In genomic region chr3:19937459-19938362, GRCh38 we compare ENCODE assay signal across 13 cellular contexts. TPM values are rescaled to one million over a fixed set of nuclear protein-coding genes. Genes with fewer than 3 reads are reported as not detected.
DNase-seq lines count a peak whose midpoint lies in the region; ATAC-seq, FAIRE-seq and TF ChIP-seq lines count a peak whose summit lies in the region.
"Had no signal": no experiment of that assay in that cellular context is flagged by ENCODE, and none has a peak within 500 bp of the region (broad histone marks: within the 10 kb centered on the region; RNA-seq: fewer than 3 reads in every experiment).

No MANE protein-coding gene starts in this region.

- no peak for DNase-seq in activated CD4-positive, CD25-positive, alpha-beta regulatory T cell treated with anti-CD3 and anti-CD28 coated beads, Interleukin-2, amount 50 U/mL, for 72 hours
- DNase-seq in PC-9 = peak in 1 of 2 experiments; percentile 70
- peak; percentile 32 for DNase-seq in astrocyte of the spinal cord (ENCODE audit: low read depth, low spot score)
- peak; percentile 10 for DNase-seq in retinal pigment epithelial cell (ENCODE audit: low read depth)
- DNase-seq in GM12891 (ENCODE audit: insufficient read length, low spot score) = no peak
- DNase-seq in hypothalamus (lab: John Stamatoyannopoulos, UW) = no peak
- DNase-seq in pons (ENCODE audit: low spot score) = no peak
- DNase-seq: activated effector memory CD4-positive, alpha-beta T cell treated with anti-CD3 and anti-CD28 coated beads, Interleukin-2, amount 50 U/mL, for 16 hours; colonic mucosa; Right ventricle myocardium superior had no signal

- H3K27me3 ChIP-seq in PC-9 (ENCODE audit: insufficient read depth, low read depth) = no peaks in the 10 kb centered on the region
- H3K27me3 ChIP-seq: colonic mucosa had no signal

- peak overlapping the region; percentile 28 for H3K27ac ChIP-seq in PC-9
- H3K27ac ChIP-seq: colonic mucosa, thoracic aorta had no signal

- no peaks in the 10 kb centered on the region for H4K20me1 ChIP-seq in PC-9 (ENCODE audit: insufficient read depth)

- H3F3A ChIP-seq in PC-9 (ENCODE audit: insufficient read depth, low read depth) = peaks cover 18% of the 10 kb centered on the region

- TF ChIP-seq CTCF in PC-9 (conservative IDR thresholded peaks at IDR 0.05) (no peak), astrocyte of the spinal cord (IDR thresholded peaks at IDR 0.05; ENCODE audit: low read depth, low read length) (no peak), retinal pigment epithelial cell (conservative IDR thresholded peaks at IDR 0.05; ENCODE audit: low read depth, low read length) (no peak)

- BruUV-seq in PC-9 (replicated peaks; lab: Mats Ljungman, UMichigan) = no TSS peak

- CTCF ChIA-PET in PC-9 (lab: Charles Lee) = no interaction called here

- no peaks in the 10 kb centered on the region for H3K79me2 ChIP-seq in PC-9 (ENCODE audit: low read depth)

- intact Hi-C loops in PC-9 (cut with micrococcal nuclease; ENCODE audit: unreplicated experiment) = no loop called here

- peak overlapping the region; percentile 40 for H3K4me2 ChIP-seq in PC-9

- H3K4me3 ChIP-seq in PC-9 = no peak overlapping the region
- no peak overlapping the region for H3K4me3 ChIP-seq in astrocyte of the spinal cord (ENCODE audit: low read depth, low read length)
- no peak overlapping the region for H3K4me3 ChIP-seq in retinal pigment epithelial cell (ENCODE audit: low read length)
- H3K4me3 ChIP-seq: colonic mucosa, thoracic aorta had no signal

- H3K9me3 ChIP-seq in PC-9 (ENCODE audit: insufficient read depth, low read depth) = no peaks in the 10 kb centered on the region
- H3K9me3 ChIP-seq: colonic mucosa, thoracic aorta had no signal

- no peak for FAIRE-seq in GM12891 (lab: Jason Lieb, UNC)
- FAIRE-seq: A204.1 had no signal

- H3K36me3 ChIP-seq in PC-9 (ENCODE audit: low read depth) = no peaks in the 10 kb centered on the region
- H3K36me3 ChIP-seq: colonic mucosa, thoracic aorta had no signal

- in situ Hi-C loops in astrocyte of the spinal cord (cut with HindIII; ENCODE audit: low sequenced_read_pairs) = no loop called here

- H3K4me1 ChIP-seq in PC-9 (replicated peaks; ENCODE audit: insufficient read depth) = peaks cover 24% of the 10 kb centered on the region
- H3K4me1 ChIP-seq: colonic mucosa had no signal

- no peak for TF ChIP-seq POLR2A in GM12891 (IDR thresholded peaks at IDR 0.05; ENCODE audit: low read depth, low read length)

- POLR2A ChIA-PET in PC-9 (lab: Charles Lee; ENCODE audit: unreplicated experiment) = interaction anchor here (0.6 kb wide), 4 partner anchors 34 to 316 kb away, joined by 4 to 7 read pairs (median 5); no protein-coding TSS in a partner anchor

- ATAC-seq in activated CD4-positive, CD25-positive, alpha-beta regulatory T cell treated with anti-CD3 and anti-CD28 coated beads, Interleukin-2, amount 50 U/mL, for 24 hours = peak; percentile 80 to 81

- no peaks in the 10 kb centered on the region for H3K9me2 ChIP-seq in PC-9 (ENCODE audit: insufficient read depth)

- H2AFZ ChIP-seq in PC-9 = no peak overlapping the region

TF ChIP-seq in GM12891, 5 proteins besides CTCF, POLR2A, EP300 and RAD21:
- no peak for TF ChIP-seq TAF1 (IDR thresholded peaks at IDR 0.05; ENCODE audit: low read depth, low read length)

RNA-seq across cellular contexts. Expression of gene EFHB, which starts 3.7 kb away (rescaled TPM):
- 1.5 and 2.8 TPM in 2 replicates for total RNA-seq in PC-9 (2021)
- 0.32 TPM for polyA plus RNA-seq in GM12891 (2012; ENCODE audit: low read depth, missing spikeins)
- total RNA-seq: Right ventricle myocardium superior had no signal

RNA-seq across cellular contexts. Expression of gene RAB5A, which starts 9.2 kb away (rescaled TPM):
- 62.7 and 65.1 TPM in 2 replicates for total RNA-seq in PC-9 (2021)
- 21.1 TPM for polyA plus RNA-seq in GM12891 (2012; ENCODE audit: low read depth, missing spikeins)

Comparison
In these comparisons a context has a peak if more than half of its experiments do, and no peak if none do; other contexts are left out.
1. DNase-seq: peak in astrocyte of the spinal cord (single experiment) and retinal pigment epithelial cell (single experiment); none in activated CD4-positive, CD25-positive, alpha-beta regulatory T cell treated with anti-CD3 and anti-CD28 coated beads, Interleukin-2, amount 50 U/mL, for 72 hours (single experiment), GM12891 (single experiment), hypothalamus (0 of 51) and pons (single experiment).